Comparison of ENCODE assay signal across 18 cellular contexts in the genomic region with DNA sequence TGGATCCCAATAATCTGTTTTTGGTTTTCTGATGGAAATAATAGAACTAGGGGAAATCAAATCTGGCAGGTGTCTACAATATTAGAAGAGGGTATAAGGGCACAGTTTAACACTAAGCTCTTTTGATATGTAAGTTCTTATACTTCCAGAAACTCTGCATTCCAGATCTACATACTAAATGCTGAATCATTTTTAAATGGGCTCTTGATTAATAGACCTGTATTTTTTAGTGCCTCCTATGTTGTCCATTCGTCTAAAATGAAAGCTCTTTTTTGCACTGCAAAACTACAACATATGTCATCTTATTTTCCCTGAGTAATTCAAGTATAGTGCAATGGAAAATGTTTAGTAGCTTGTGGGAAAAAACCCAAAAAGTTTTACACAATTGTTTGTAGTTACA. TPM values are rescaled to one million over a fixed set of nuclear protein-coding genes. Genes with fewer than 3 reads are reported as not detected.
DNase-seq lines count a peak whose midpoint lies in the region; ATAC-seq and TF ChIP-seq lines count a peak whose summit lies in the region.
"Had no signal": no experiment of that assay in that cellular context is flagged by ENCODE, and none has a peak within 500 bp of the region (broad histone marks: within the 10 kb centered on the region; RNA-seq: fewer than 3 reads in every experiment).

No MANE protein-coding gene starts in this region.

- H2AFZ ChIP-seq in mammary epithelial cell (ENCODE audit: low read depth, low read length), result no peak overlapping the region

- BruUV-seq in mammary epithelial cell (replicated peaks; lab: Mats Ljungman, UMichigan), result no TSS peak

- no peak for TF ChIP-seq CTCF in HEK293 (tag by site-specific recombination; IDR thresholded peaks at IDR 0.05)
- TF ChIP-seq CTCF in type B pancreatic cell (conservative IDR thresholded peaks at IDR 0.05), result no peak
- TF ChIP-seq CTCF in mammary epithelial cell (conservative IDR thresholded peaks at IDR 0.05 in 1 of 2, IDR thresholded peaks at IDR 0.05 in 1 of 2; ENCODE audit: extremely low read depth in 1 of 2, insufficient read depth in 1 of 2, low read depth in 1 of 2, low read length in 2 of 2), result no peak

- in situ Hi-C loops in mammary epithelial cell (cut with MboI; ENCODE audit: low sequenced_read_pairs in 2 of 2), result no loop called here

- no peaks in the 10 kb centered on the region for H3K27me3 Mint-ChIP-seq in type B pancreatic cell
- H3K27me3 Mint-ChIP-seq: B cell had no signal

- peak overlapping the region; percentile 74 for H3K27ac Mint-ChIP-seq in type B pancreatic cell
- H3K27ac Mint-ChIP-seq: B cell; CD8-positive, alpha-beta T cell had no signal

- peaks cover 22% of the 10 kb centered on the region for H3K4me1 Mint-ChIP-seq in type B pancreatic cell (ENCODE audit: unreplicated experiment)
- H3K4me1 Mint-ChIP-seq: B cell had no signal

- DNase-seq in epithelial cell of prostate (ENCODE audit: low read depth, low spot score) (no peak), type B pancreatic cell (ENCODE audit: extremely low spot score, unreplicated experiment) (no peak), GM19238 (ENCODE audit: insufficient read length, low spot score) (no peak), islet precursor cell (no peak), mammary epithelial cell (no peak)
- DNase-seq: Calu3; CD8-positive, alpha-beta T cell; DND-41; EL; H9; KG1 had no signal

- peak overlapping the region; percentile 32 for H3K4me3 Mint-ChIP-seq in type B pancreatic cell
- H3K4me3 Mint-ChIP-seq: B cell; CD8-positive, alpha-beta T cell; H9 had no signal

- H3K4me2 ChIP-seq in mammary epithelial cell (ENCODE audit: insufficient read depth, low read depth, low read length), result no peak overlapping the region
- H3K4me2 ChIP-seq: A549; BLaER1 treated with 17β-estradiol and CSF1 and Interleukin-3, amounts not matched to agents 10 nM and 100 nM had no signal

- no peak overlapping the region for H3K9ac ChIP-seq in mammary epithelial cell (ENCODE audit: insufficient read depth, low read length)
- H3K9ac ChIP-seq: BLaER1 treated with 17β-estradiol and CSF1 and Interleukin-3, amounts not matched to agents 10 nM and 100 nM had no signal

- intact Hi-C loops in mammary epithelial cell (cut with micrococcal nuclease), result no loop called here

- dilution Hi-C loops in mammary epithelial cell (cut with HindIII; ENCODE audit: low sequenced_read_pairs), result loop anchor here (10.0 kb wide), 1 partner anchor 332 kb away; no protein-coding TSS in a partner anchor

- no peaks in the 10 kb centered on the region for H3K9me3 Mint-ChIP-seq in type B pancreatic cell
- H3K9me3 Mint-ChIP-seq: CD8-positive, alpha-beta T cell; H9 had no signal

- H3K36me3 Mint-ChIP-seq in type B pancreatic cell, result peaks cover 9% of the 10 kb centered on the region
- H3K36me3 Mint-ChIP-seq: CD8-positive, alpha-beta T cell had no signal

- POLR2A ChIA-PET in HEK293 (lab: Yijun Ruan, JAX), result interaction anchor here (0.5 kb wide), 1 partner anchor 48 kb away, joined by 3 read pairs; no protein-coding TSS in a partner anchor

- 88% methylated on average over 1 of the region's 1 CpG for WGBS in mammary epithelial cell (ENCODE audit: low coverage, missing lambda C conversion rate)

- H3K27ac ChIP-seq in HEK293 (ENCODE audit: extremely low read depth, low read depth, low read length), result no peak overlapping the region
- peak overlapping the region; percentile 4 for H3K27ac ChIP-seq in epithelial cell of prostate
- no peak overlapping the region for H3K27ac ChIP-seq in mammary epithelial cell (ENCODE audit: insufficient read depth, low read depth, low read length)
- H3K27ac ChIP-seq: A549; BLaER1 treated with 17β-estradiol and CSF1 and Interleukin-3, amounts not matched to agents 10 nM and 100 nM had no signal

- peaks cover 7% of the 10 kb centered on the region for H3K4me1 ChIP-seq in HEK293 (ENCODE audit: control insufficient read depth, insufficient read depth, low read length)
- no peaks in the 10 kb centered on the region for H3K4me1 ChIP-seq in mammary epithelial cell (ENCODE audit: insufficient read depth, low read length)
- H3K4me1 ChIP-seq: BLaER1 treated with 17β-estradiol and CSF1 and Interleukin-3, amounts not matched to agents 10 nM and 100 nM had no signal

- H3K4me3 ChIP-seq in HEK293 (ENCODE audit: low read depth, low read length) (no peak overlapping the region), mammary epithelial cell (replicated peaks in 1 of 3; ENCODE audit: insufficient read depth in 1 of 3, low read depth in 2 of 3, low read length in 3 of 3) (no peak overlapping the region)
- H3K4me3 ChIP-seq: A549; BLaER1 treated with 17β-estradiol and CSF1 and Interleukin-3, amounts not matched to agents 10 nM and 100 nM; GM12878 had no signal

- CTCF ChIA-PET in HEK293 (lab: Yijun Ruan, JAX) (interaction anchor here (0.6 to 3.9 kb wide), 4 partner anchors 14 to 133 kb away, joined by 3 to 28 read pairs (median 4); no protein-coding TSS in a partner anchor), mammary epithelial cell (lab: Charles Lee; ENCODE audit: low non-redundant PET) (interaction anchor here (1.1 kb wide), 1 partner anchor 650 kb away, joined by 7 read pairs; no protein-coding TSS in a partner anchor)

- no peaks in the 10 kb centered on the region for H4K20me1 ChIP-seq in mammary epithelial cell (ENCODE audit: insufficient read depth, low read length)
- H4K20me1 ChIP-seq: BLaER1 treated with 17β-estradiol and CSF1 and Interleukin-3, amounts not matched to agents 10 nM and 100 nM had no signal

- H3K36me3 ChIP-seq in HEK293 (ENCODE audit: control insufficient read depth in 2 of 2, insufficient read depth in 1 of 2, low read length in 2 of 2), result peaks cover 0 to 4% of the 10 kb centered on the region in 2 experiments; a peak in 1 of 3 replicates
- H3K36me3 ChIP-seq in mammary epithelial cell (ENCODE audit: insufficient read depth, low read length), result no peaks in the 10 kb centered on the region

- H3K79me2 ChIP-seq in mammary epithelial cell (ENCODE audit: insufficient read depth, low read length), result no peaks in the 10 kb centered on the region

- H3K27me3 ChIP-seq in mammary epithelial cell (ENCODE audit: insufficient read depth, low read length), result no peaks in the 10 kb centered on the region
- H3K27me3 ChIP-seq: BLaER1 treated with 17β-estradiol and CSF1 and Interleukin-3, amounts not matched to agents 10 nM and 100 nM had no signal

- H3K9me3 ChIP-seq in HEK293 (ENCODE audit: control insufficient read depth, insufficient read depth, low read depth, low read length) (no peaks in the 10 kb centered on the region), mammary epithelial cell (replicated peaks; ENCODE audit: insufficient read depth, low read length) (no peaks in the 10 kb centered on the region)
- H3K9me3 ChIP-seq: A549 had no signal

- ATAC-seq in SK-N-SH treated with all-trans-retinoic acid at 6 μM for 48 hours, result peak; percentile 74
- ATAC-seq: A549; CD8-positive, alpha-beta T cell; GM12878 had no signal

TF ChIP-seq in HEK293, 187 proteins besides CTCF, POLR2A, EP300 and RAD21:
- TF ChIP-seq, protein P1, sequence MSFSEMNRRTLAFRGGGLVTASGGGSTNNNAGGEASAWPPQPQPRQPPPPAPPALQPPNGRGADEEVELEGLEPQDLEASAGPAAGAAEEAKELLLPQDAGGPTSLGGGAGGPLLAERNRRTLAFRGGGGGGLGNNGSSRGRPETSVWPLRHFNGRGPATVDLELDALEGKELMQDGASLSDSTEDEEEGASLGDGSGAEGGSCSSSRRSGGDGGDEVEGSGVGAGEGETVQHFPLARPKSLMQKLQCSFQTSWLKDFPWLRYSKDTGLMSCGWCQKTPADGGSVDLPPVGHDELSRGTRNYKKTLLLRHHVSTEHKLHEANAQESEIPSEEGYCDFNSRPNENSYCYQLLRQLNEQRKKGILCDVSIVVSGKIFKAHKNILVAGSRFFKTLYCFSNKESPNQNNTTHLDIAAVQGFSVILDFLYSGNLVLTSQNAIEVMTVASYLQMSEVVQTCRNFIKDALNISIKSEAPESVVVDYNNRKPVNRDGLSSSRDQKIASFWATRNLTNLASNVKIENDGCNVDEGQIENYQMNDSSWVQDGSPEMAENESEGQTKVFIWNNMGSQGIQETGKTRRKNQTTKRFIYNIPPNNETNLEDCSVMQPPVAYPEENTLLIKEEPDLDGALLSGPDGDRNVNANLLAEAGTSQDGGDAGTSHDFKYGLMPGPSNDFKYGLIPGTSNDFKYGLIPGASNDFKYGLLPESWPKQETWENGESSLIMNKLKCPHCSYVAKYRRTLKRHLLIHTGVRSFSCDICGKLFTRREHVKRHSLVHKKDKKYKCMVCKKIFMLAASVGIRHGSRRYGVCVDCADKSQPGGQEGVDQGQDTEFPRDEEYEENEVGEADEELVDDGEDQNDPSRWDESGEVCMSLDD (tag by site-specific recombination; IDR thresholded peaks at IDR 0.05), result no peak
- TF ChIP-seq ZNF664 (tag by site-specific recombination; IDR thresholded peaks at IDR 0.05) (no peak), ZBTB17 (tag by site-specific recombination; IDR thresholded peaks at IDR 0.05) (peak; percentile 42; the same call in 1 of the 2 replicates)

TF ChIP-seq in SK-N-SH treated with all-trans-retinoic acid at 6 μM for 48 hours, 23 proteins besides CTCF, POLR2A, EP300 and RAD21 (continues in another document):
- TF ChIP-seq ISL1 (CRISPR knock-in tag; IDR thresholded peaks at IDR 0.05), result peak; percentile 62

RNA-seq across cellular contexts. Expression of a gene that starts 44.2 kb away (rescaled TPM):
- 6.5 and 10.0 TPM in 2 replicates for total RNA-seq in type B pancreatic cell (ENCODE audit: low replicate concordance)
- total RNA-seq in mammary epithelial cell, result 1 to 10 TPM; 3.2 to 4.8 TPM
- polyA plus RNA-seq in mammary epithelial cell, result 0.76 TPM
- polyA minus RNA-seq in mammary epithelial cell, result 1.1 TPM
- total RNA-seq: CD8-positive, alpha-beta T cell had no signal

RNA-seq across cellular contexts. Expression of a gene that starts 50.0 kb away (rescaled TPM):
- total RNA-seq in type B pancreatic cell (ENCODE audit: low replicate concordance) (6.3 and 10.8 TPM in 2 replicates), mammary epithelial cell (1 to 10 TPM; 4.2 to 6.2 TPM)
- 1.6 TPM for polyA plus RNA-seq in mammary epithelial cell
- polyA minus RNA-seq in mammary epithelial cell, result 2.3 TPM
- total RNA-seq: CD8-positive, alpha-beta T cell; HT-29 had no signal
